In genomic region chr4:16176621-16177020, GRCh38 we compare ENCODE assay signal across 26 cellular contexts.
"Had no signal": no experiment of that assay in that cellular context is flagged by ENCODE, and none has a peak within 500 bp of the region (broad histone marks: within the 10 kb centered on the region; RNA-seq: fewer than 3 reads in every experiment).

No MANE protein-coding gene starts in this region.

- H3K4me3 Mint-ChIP-seq: naive thymus-derived CD8-positive, alpha-beta T cell; natural killer cell treated with Interleukin-12 subunit alpha and Interleukin-12 subunit beta and Interleukin-15 and Interleukin-18, amount 100 ng/mL, for 72 hours; nephron progenitor cell; neural crest cell; stimulated activated effector memory CD8-positive, alpha-beta T cell treated with anti-CD3 and anti-CD28 coated beads, Interleukin-12 subunit alpha, Interleukin-12 subunit beta, amount 100 ng/mL, for 72 hours; stimulated activated naive B cell treated with anti-CD40 and anti-IgM and Interleukin-4, amounts not matched to agents 10 μg/mL and 1 μg/mL and 100 μg/mL, for 72 hours; stimulated activated naive CD8-positive, alpha-beta T cell treated with anti-CD3 and anti-CD28 coated beads, Interleukin-15, Interleukin-2, amounts not matched to agents 100 ng/mL and 50 ng/mL, for 24 hours had no signal

- H3K9me3 ChIP-seq: neutrophil, pancreas, psoas muscle, right lobe of liver, sigmoid colon, stomach, thoracic aorta, tibial artery, transverse colon, upper lobe of left lung, vagina had no signal

- H3K9me3 Mint-ChIP-seq: naive thymus-derived CD8-positive, alpha-beta T cell; natural killer cell treated with Interleukin-12 subunit alpha and Interleukin-12 subunit beta and Interleukin-15 and Interleukin-18, amount 100 ng/mL, for 72 hours; nephron progenitor cell; neural crest cell; stimulated activated effector memory CD8-positive, alpha-beta T cell treated with anti-CD3 and anti-CD28 coated beads, Interleukin-12 subunit alpha, Interleukin-12 subunit beta, amount 100 ng/mL, for 72 hours; stimulated activated naive B cell treated with anti-CD40 and anti-IgM and Interleukin-4, amounts not matched to agents 10 μg/mL and 1 μg/mL and 100 μg/mL, for 72 hours; stimulated activated naive CD8-positive, alpha-beta T cell treated with anti-CD3 and anti-CD28 coated beads, Interleukin-15, Interleukin-2, amounts not matched to agents 100 ng/mL and 50 ng/mL, for 24 hours had no signal

- H3K4me3 ChIP-seq: pancreas, psoas muscle, right lobe of liver, sigmoid colon, stomach, thoracic aorta, tibial artery, transverse colon, upper lobe of left lung, vagina had no signal

- H3K27ac Mint-ChIP-seq: natural killer cell treated with Interleukin-12 subunit alpha and Interleukin-12 subunit beta and Interleukin-15 and Interleukin-18, amount 100 ng/mL, for 72 hours; nephron progenitor cell; stimulated activated effector memory CD8-positive, alpha-beta T cell treated with anti-CD3 and anti-CD28 coated beads, Interleukin-12 subunit alpha, Interleukin-12 subunit beta, amount 100 ng/mL, for 72 hours; stimulated activated naive B cell treated with anti-CD40 and anti-IgM and Interleukin-4, amounts not matched to agents 10 μg/mL and 1 μg/mL and 100 μg/mL, for 72 hours; stimulated activated naive CD8-positive, alpha-beta T cell treated with anti-CD3 and anti-CD28 coated beads, Interleukin-15, Interleukin-2, amounts not matched to agents 100 ng/mL and 50 ng/mL, for 24 hours had no signal

- H3K27me3 ChIP-seq: neutrophil, pancreas, right lobe of liver, sigmoid colon, stomach, tibial artery, transverse colon, upper lobe of left lung, vagina had no signal

- H3K4me1 Mint-ChIP-seq: nephron progenitor cell; neural crest cell; stimulated activated effector memory CD8-positive, alpha-beta T cell treated with anti-CD3 and anti-CD28 coated beads, Interleukin-12 subunit alpha, Interleukin-12 subunit beta, amount 100 ng/mL, for 72 hours had no signal

- H3K27ac ChIP-seq: neutrophil, pancreas, psoas muscle, right lobe of liver, sigmoid colon, stomach, thoracic aorta, tibial artery, transverse colon, upper lobe of left lung, vagina had no signal

- H3K27me3 Mint-ChIP-seq: naive thymus-derived CD8-positive, alpha-beta T cell; natural killer cell treated with Interleukin-12 subunit alpha and Interleukin-12 subunit beta and Interleukin-15 and Interleukin-18, amount 100 ng/mL, for 72 hours; stimulated activated naive B cell treated with anti-CD40 and anti-IgM and Interleukin-4, amounts not matched to agents 10 μg/mL and 1 μg/mL and 100 μg/mL, for 72 hours; stimulated activated naive CD8-positive, alpha-beta T cell treated with anti-CD3 and anti-CD28 coated beads, Interleukin-15, Interleukin-2, amounts not matched to agents 100 ng/mL and 50 ng/mL, for 24 hours had no signal

- DNase-seq: naive thymus-derived CD8-positive, alpha-beta T cell; nephron progenitor cell; nucleus accumbens; pancreas; psoas muscle; right lobe of liver; sigmoid colon; small intestine; stimulated activated CD4-positive, alpha-beta T cell treated with anti-CD3 and anti-CD28 coated beads, Interleukin-15, amount 100 ng/mL, for 24 hours; stimulated activated CD4-positive, alpha-beta T cell treated with anti-CD3 and anti-CD28 coated beads, Interleukin-2, amount 100 ng/mL, for 24 hours; stimulated activated CD4-positive, alpha-beta T cell treated with anti-CD3 and anti-CD28 coated beads, Interleukin-2, amount 100 ng/mL, for 48 hours; stimulated activated CD4-positive, alpha-beta T cell treated with anti-CD3 and anti-CD28 coated beads, Interleukin-4, amount 100 ng/mL, for 24 hours; stimulated activated naive B cell treated with anti-CD40 and anti-IgM and Interleukin-4, amounts not matched to agents 10 μg/mL and 1 μg/mL and 100 μg/mL, for 72 hours; stimulated activated naive CD4-positive, alpha-beta T cell treated with Interleukin-2 at 50 U/mL for 16 hours; stomach; tibial artery; transverse colon; upper lobe of left lung had no signal

- ATAC-seq: naive thymus-derived CD8-positive, alpha-beta T cell; natural killer cell treated with Interleukin-12 subunit alpha and Interleukin-12 subunit beta and Interleukin-15 and Interleukin-18, amount 100 ng/mL, for 72 hours; pancreas; psoas muscle; right cardiac atrium; right lobe of liver; stimulated activated effector memory CD8-positive, alpha-beta T cell treated with anti-CD3 and anti-CD28 coated beads, Interleukin-12 subunit alpha, Interleukin-12 subunit beta, amount 100 ng/mL, for 72 hours; stimulated activated naive B cell treated with anti-CD40 and anti-IgM and Interleukin-4, amounts not matched to agents 10 μg/mL and 1 μg/mL and 100 μg/mL, for 72 hours had no signal
